Comparison of ENCODE assay signal across 8 cellular contexts in the genomic region with DNA sequence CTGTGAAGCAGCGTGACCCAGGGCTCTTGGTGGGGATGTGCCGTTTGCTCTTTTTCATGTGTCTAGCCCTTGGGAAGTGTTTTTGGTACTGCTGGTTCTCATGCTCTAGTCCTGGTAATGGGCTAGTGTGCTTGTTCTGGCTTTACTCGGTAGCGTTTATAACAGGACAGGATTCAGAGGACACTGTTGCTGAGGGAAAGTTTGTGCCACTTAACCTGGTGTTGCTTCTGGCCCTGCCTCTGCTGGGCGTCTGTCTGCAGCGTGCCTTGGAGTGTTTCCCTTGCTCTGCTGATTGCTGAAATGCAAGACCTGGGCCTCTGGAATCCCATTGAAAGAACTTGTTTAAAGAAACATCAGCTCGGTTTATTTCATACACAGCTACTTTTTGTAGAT. TPM values are rescaled to one million over a fixed set of nuclear protein-coding genes. Genes with fewer than 3 reads are reported as not detected.
DNase-seq lines count a peak whose midpoint lies in the region; ATAC-seq, FAIRE-seq and TF ChIP-seq lines count a peak whose summit lies in the region.

No MANE protein-coding gene starts in this region.

- no peak for TF ChIP-seq RAD21 in H1 (IDR thresholded peaks at IDR 0.05 in 1 of 2, conservative IDR thresholded peaks at IDR 0.05 in 1 of 2; ENCODE audit: low read depth in 2 of 2, low read length in 2 of 2)

- H4K91ac ChIP-seq in H1 (replicated peaks; ENCODE audit: insufficient read length, low read length), result peak overlapping the region; percentile 25

- H3K9ac ChIP-seq in Karpas-422 (ENCODE audit: low read length), result peak overlapping the region; percentile 86
- H3K9ac ChIP-seq in H1 (replicated peaks in 1 of 4; ENCODE audit: extremely low read depth in 1 of 4, low read depth in 3 of 4, low read length in 3 of 4), result no peak overlapping the region

- no peak overlapping the region for H2BK12ac ChIP-seq in H1 (ENCODE audit: low read depth, low read length)

- H3K27me3 ChIP-seq in Karpas-422 (ENCODE audit: low read length) (no peaks in the 10 kb centered on the region), H1 (replicated peaks in 1 of 4; ENCODE audit: control insufficient read depth in 3 of 4, extremely low read depth in 1 of 4, insufficient read depth in 3 of 4, low read length in 3 of 4) (no peaks in the 10 kb centered on the region; a peak in 1 of 7 replicates), prostate gland (replicated peaks; ENCODE audit: insufficient read depth) (no peaks in the 10 kb centered on the region)

- no peaks in the 10 kb centered on the region for H3K9me3 ChIP-seq in Karpas-422 (ENCODE audit: low read length)
- H3K9me3 ChIP-seq in H1 (ENCODE audit: insufficient read depth in 2 of 2, low read depth in 1 of 2, low read length in 1 of 2), result no peaks in the 10 kb centered on the region
- H3K9me3 ChIP-seq in prostate gland, result no peaks in the 10 kb centered on the region

- intact Hi-C loops in prostate gland (cut with DNase I), result no loop called here

- no peak overlapping the region for H2BK20ac ChIP-seq in H1 (ENCODE audit: low read length)

- peak overlapping the region; percentile 98 for H3K27ac ChIP-seq in Karpas-422 (ENCODE audit: low read length)
- no peak overlapping the region for H3K27ac ChIP-seq in H1 (ENCODE audit: low read depth, low read length)
- peak overlapping the region; percentile 62 to 75 for H3K27ac ChIP-seq in prostate gland

- no peak overlapping the region for H2BK120ac ChIP-seq in H1 (replicated peaks; ENCODE audit: low read depth, low read length)

- H3K4me3 ChIP-seq in Karpas-422 (ENCODE audit: low read length) (peak overlapping the region; percentile 60), H1 (ENCODE audit: extremely low read depth in 1 of 4, insufficient read depth in 2 of 4, low read depth in 3 of 4, low read length in 4 of 4) (no peak overlapping the region), prostate gland (no peak overlapping the region)

- 61% methylated on average over 5 of the region's 7 CpGs; no CpG with 5 or more reads in 1 of the 2 experiments for WGBS in H1 (ENCODE audit: extremely low coverage in 1 of 2, insufficient coverage in 1 of 2, insufficient read length in 1 of 2, insufficient replicate concordance in 2 of 2, low coverage in 1 of 2, low lambda C conversion rate in 2 of 2, missing lambda C conversion rate in 1 of 2), 2 experiments
- WGBS in prostate gland, result 16% methylated on average over 7 of the region's 7 CpGs

- no peak overlapping the region for H3K4ac ChIP-seq in H1 (replicated peaks; ENCODE audit: insufficient read length, low read depth, low read length)

- POLR2A ChIA-PET in H1 (lab: Charles Lee; ENCODE audit: partially characterized antibody), result interaction anchor here (0.9 to 1.5 kb wide), 3 partner anchors 21 to 70 kb away, joined by 3 read pairs; no protein-coding TSS in a partner anchor

- H3K4me2 ChIP-seq in Karpas-422 (ENCODE audit: low read depth, low read length, poor library complexity, severe bottlenecking) (peak overlapping the region; percentile 83), H1 (ENCODE audit: insufficient read depth in 1 of 2, low read depth in 2 of 2, low read length in 2 of 2) (peak overlapping the region in 1 of 2 experiments; percentile 40; a peak in 2 of 4 replicates)

- no peak for FAIRE-seq in H1 (lab: Jason Lieb, UNC)

- no peaks in the 10 kb centered on the region for H3K36me3 ChIP-seq in Karpas-422 (ENCODE audit: insufficient read depth, low read length)
- no peaks in the 10 kb centered on the region for H3K36me3 ChIP-seq in H1 (ENCODE audit: control insufficient read depth in 2 of 4, insufficient read depth in 4 of 4, low read length in 3 of 4)
- H3K36me3 ChIP-seq in prostate gland, result no peaks in the 10 kb centered on the region

- peaks cover 17% of the 10 kb centered on the region for H4K20me1 ChIP-seq in Karpas-422 (ENCODE audit: insufficient read depth, low read depth, low read length)
- peaks cover 7 to 24% of the 10 kb centered on the region in 2 experiments for H4K20me1 ChIP-seq in H1 (replicated peaks in 1 of 2; ENCODE audit: control insufficient read depth in 1 of 2, insufficient read depth in 2 of 2, low read length in 2 of 2)

- CTCF ChIA-PET in H1 (lab: Charles Lee; ENCODE audit: partially characterized antibody), result interaction anchor here (1.1 to 1.5 kb wide), 4 partner anchors 10 to 266 kb away, joined by 3 read pairs; no protein-coding TSS in a partner anchor

- TF ChIP-seq POLR2A in H1 (IDR thresholded peaks at IDR 0.05; ENCODE audit: control extremely low read depth in 1 of 2, low read depth in 2 of 2, low read length in 2 of 2) (no peak), prostate gland (IDR thresholded peaks at IDR 0.05) (no peak)

- H3K79me2 ChIP-seq in Karpas-422 (ENCODE audit: low read length), result no peaks in the 10 kb centered on the region
- peaks cover 0 to 6% of the 10 kb centered on the region in 2 experiments; a peak in 1 of 4 replicates for H3K79me2 ChIP-seq in H1 (ENCODE audit: control insufficient read depth in 1 of 2, insufficient read depth in 2 of 2, low read length in 2 of 2)

- no peak overlapping the region for H2AK5ac ChIP-seq in H1 (ENCODE audit: low read depth, low read length)

- ATAC-seq in GM18870 (IDR thresholded peaks at IDR 0.05; ENCODE audit: unreplicated experiment) (peak; percentile 5), HG02970 (IDR thresholded peaks at IDR 0.05; ENCODE audit: low FRiP score, unreplicated experiment) (no peak), GM18909 (IDR thresholded peaks at IDR 0.05; ENCODE audit: poor library complexity, unreplicated experiment) (no peak)

- peak overlapping the region; percentile 10 for H3K56ac ChIP-seq in H1 (replicated peaks; ENCODE audit: insufficient read length, low read depth, low read length)

- TF ChIP-seq EP300 in H1 (IDR thresholded peaks at IDR 0.05; ENCODE audit: borderline replicate concordance in 1 of 2, low read depth in 2 of 2, low read length in 2 of 2), result no peak

- no peak overlapping the region for H4K5ac ChIP-seq in H1 (ENCODE audit: insufficient read length, low read depth, low read length)

- TF ChIP-seq CTCF in H1 (IDR thresholded peaks at IDR 0.05; ENCODE audit: control extremely low read depth in 1 of 3, insufficient read depth in 1 of 3, low read depth in 1 of 3, low read length in 3 of 3) (no peak), prostate gland (IDR thresholded peaks at IDR 0.05) (no peak)

- H3K79me1 ChIP-seq in H1 (ENCODE audit: low read depth, low read length), result peaks cover 11% of the 10 kb centered on the region

- H3K4me1 ChIP-seq in Karpas-422 (ENCODE audit: low read length), result peaks cover 78% of the 10 kb centered on the region
- peaks cover 7 to 30% (median 19%) of the 10 kb centered on the region in 4 experiments for H3K4me1 ChIP-seq in H1 (replicated peaks in 1 of 4; ENCODE audit: control insufficient read depth in 3 of 4, insufficient read depth in 4 of 4, low read length in 3 of 4)
- H3K4me1 ChIP-seq in prostate gland (replicated peaks), result peaks cover 46% of the 10 kb centered on the region

- H3K9me2 ChIP-seq in Karpas-422 (replicated peaks; ENCODE audit: insufficient read depth, low read length), result no peaks in the 10 kb centered on the region

- no peak overlapping the region for H4K8ac ChIP-seq in H1 (ENCODE audit: extremely low read depth, insufficient read depth, low read length)

- in situ Hi-C loops in G401 (cut with HindIII; ENCODE audit: low sequenced_read_pairs), result no loop called here

- H2BK15ac ChIP-seq in H1 (ENCODE audit: low read length), result no peak overlapping the region

- no peak overlapping the region for H3K23ac ChIP-seq in H1 (ENCODE audit: insufficient read length)

- no peak overlapping the region for H3K18ac ChIP-seq in H1 (ENCODE audit: extremely low read depth, low read length)

- H3K23me2 ChIP-seq in H1 (ENCODE audit: low read depth, low read length), result peaks cover 3% of the 10 kb centered on the region; the same call in 1 of the 2 replicates

- DNase-seq in Karpas-422, result no peak
- DNase-seq in H1 (ENCODE audit: low read depth in 1 of 2, low spot score in 2 of 2), result no peak
- no peak for DNase-seq in prostate gland (ENCODE audit: low spot score)
- DNase-seq in NK-92 treated with Interleukin-12 subunit alpha and Interleukin-12 subunit beta, amount 100 ng/mL, for 24 hours (lab: John Stamatoyannopoulos, UW), result no peak
- no peak for DNase-seq in G401 (ENCODE audit: low spot score)

- no peak overlapping the region for H2BK5ac ChIP-seq in H1 (ENCODE audit: low read depth, low read length)

- no peak overlapping the region for H3K14ac ChIP-seq in H1 (ENCODE audit: insufficient read length)

- H2AFZ ChIP-seq in Karpas-422 (ENCODE audit: low read length) (no peak overlapping the region), H1 (ENCODE audit: low read length) (no peak overlapping the region)

TF ChIP-seq in H1, 55 proteins besides CTCF, POLR2A, EP300 and RAD21:
- TF ChIP-seq CBX5 (IDR thresholded peaks at IDR 0.05; ENCODE audit: low read depth, low read length) (no peak), CHD1 (IDR thresholded peaks at IDR 0.05; ENCODE audit: low read depth, low read length) (no peak), GABPA (IDR thresholded peaks at IDR 0.05; ENCODE audit: borderline replicate concordance, insufficient read depth, low read length) (no peak), HDAC6 (IDR thresholded peaks at IDR 0.05; ENCODE audit: low read depth, low read length) (no peak), SAP30 (IDR thresholded peaks at IDR 0.05; ENCODE audit: insufficient read depth, insufficient replicate concordance, low read length) (no peak), TBP (IDR thresholded peaks at IDR 0.05; ENCODE audit: low read depth, low read length) (no peak), SP4 (IDR thresholded peaks at IDR 0.05; ENCODE audit: low read length) (no peak), KDM1A (IDR thresholded peaks at IDR 0.05; ENCODE audit: borderline replicate concordance, low read length) (no peak)
- TF ChIP-seq, protein P1, sequence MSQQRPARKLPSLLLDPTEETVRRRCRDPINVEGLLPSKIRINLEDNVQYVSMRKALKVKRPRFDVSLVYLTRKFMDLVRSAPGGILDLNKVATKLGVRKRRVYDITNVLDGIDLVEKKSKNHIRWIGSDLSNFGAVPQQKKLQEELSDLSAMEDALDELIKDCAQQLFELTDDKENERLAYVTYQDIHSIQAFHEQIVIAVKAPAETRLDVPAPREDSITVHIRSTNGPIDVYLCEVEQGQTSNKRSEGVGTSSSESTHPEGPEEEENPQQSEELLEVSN (IDR thresholded peaks at IDR 0.05), result no peak

RNA-seq across cellular contexts. Expression of a gene that starts 35.0 kb away (rescaled TPM):
- total RNA-seq in Karpas-422 (2014; rRNA removed; shearing (Covaris generic); ENCODE audit: low replicate concordance), result 9.1 and 11.8 TPM in 2 replicates
- total RNA-seq in H1 (2021; fragmentation: NEBNext Ultra II Directional; extraction: Animal tissue kit (Norgen Biotek cat#: 25700)), result 25.5 and 27.5 TPM in 2 replicates
- 16.8 and 19.7 TPM in 2 replicates for polyA plus RNA-seq in H1 (2011; rRNA removed)
- 15.9 TPM for polyA plus RNA-seq in H1 (2011; cell fraction: cytosol; rRNA removed)
- 12.0 TPM for polyA plus RNA-seq in H1 (2011; cell fraction: nucleus; rRNA removed)
- 16.0 to 19.8 TPM (median 18.0 TPM) in 4 replicates for polyA plus RNA-seq in H1 (2012, experiment 1 of 2)
- polyA plus RNA-seq in H1 (2012, experiment 2 of 2), result 19.3 TPM
- 15.4 TPM for polyA plus RNA-seq in H1 (2013, experiment 1 of 2)
- 14.7 TPM for polyA plus RNA-seq in H1 (2013, experiment 2 of 2)
- polyA minus RNA-seq in H1 (2011; rRNA and poly(A)+ RNA removed), result 21.6 and 22.1 TPM in 2 replicates
- polyA minus RNA-seq in H1 (2011; cell fraction: cytosol; rRNA and poly(A)+ RNA removed), result 12.3 TPM
- 12.1 TPM for polyA minus RNA-seq in H1 (2011; cell fraction: nucleus; rRNA and poly(A)+ RNA removed)
- 10 to 100 TPM; 49.5 to 83.3 TPM for total RNA-seq in prostate gland
- 22.8 and 44.3 TPM in 2 replicates for total RNA-seq in G401 (2014; rRNA removed; shearing (Covaris generic))
